8 cellular contexts compared by ENCODE assay signal in genomic region chr12:49129332-49130150, GRCh38. TPM values are rescaled to one million over a fixed set of nuclear protein-coding genes. Genes with fewer than 3 reads are reported as not detected.
A peak's percentile ranks its signal among the peaks of the same experiment; 100 is the strongest.
DNase-seq lines count a peak whose midpoint lies in the region; ATAC-seq and TF ChIP-seq lines count a peak whose summit lies in the region.

No MANE protein-coding gene starts in this region.

- H3K4me3 ChIP-seq in Caco-2 (ENCODE audit: low read depth, low read length) (peak overlapping the region; percentile 88), RWPE2 (ENCODE audit: severe bottlenecking) (peak overlapping the region; percentile 91), epithelial cell of esophagus (ENCODE audit: low read length) (peak overlapping the region; percentile 97), osteoblast (ENCODE audit: insufficient read depth, low read length) (peak overlapping the region; percentile 98)

- BruUV-seq in Caco-2 (replicated peaks; lab: Mats Ljungman, UMichigan) = no TSS peak

- CTCF ChIA-PET in Caco-2 (lab: Charles Lee) = interaction anchor here (0.6 to 4.1 kb wide), 8 partner anchors 8 to 82 kb away, joined by 3 to 43 read pairs (median 8); partner anchors contain the start of gene LMBR1L

- H3K36me3 Mint-ChIP-seq in Caco-2 (ENCODE audit: insufficient read depth, unreplicated experiment) = peaks cover 60% of the 10 kb centered on the region

- H3K36me3 ChIP-seq in Caco-2 (ENCODE audit: control insufficient read depth, insufficient read depth, low read length) (peaks cover 3% of the 10 kb centered on the region; the same call in 1 of the 2 replicates), RWPE2 (ENCODE audit: low read depth) (peaks cover 42% of the 10 kb centered on the region), osteoblast (ENCODE audit: insufficient read depth, low read length) (peaks cover 29% of the 10 kb centered on the region)

- POLR2A ChIA-PET in Caco-2 (lab: Charles Lee) = interaction anchor here (1.1 to 3.4 kb wide), 5 partner anchors 8 to 60 kb away, joined by 6 to 24 read pairs (median 8); partner anchors contain the start of genes LMBR1L, RHEBL1 and TUBA1A

- H3K79me2 ChIP-seq in osteoblast (ENCODE audit: insufficient read depth, low read length) = peaks cover 45% of the 10 kb centered on the region

- peaks cover 10% of the 10 kb centered on the region for H3K4me1 Mint-ChIP-seq in Caco-2 (ENCODE audit: low read depth, unreplicated experiment)

- H3K27ac Mint-ChIP-seq in Caco-2 (ENCODE audit: unreplicated experiment) = peak overlapping the region; percentile 99

- peak overlapping the region; percentile 74 for H3K4me3 Mint-ChIP-seq in Caco-2 (ENCODE audit: unreplicated experiment)

- no peak overlapping the region for H2AFZ ChIP-seq in osteoblast (ENCODE audit: low read length)

- H3K9me3 Mint-ChIP-seq in Caco-2 (ENCODE audit: unreplicated experiment) = no peaks in the 10 kb centered on the region

- H3K4me1 ChIP-seq in Caco-2 = peaks cover 8% of the 10 kb centered on the region
- H3K4me1 ChIP-seq in RWPE2 (ENCODE audit: insufficient read depth, poor library complexity, severe bottlenecking) = no peaks in the 10 kb centered on the region
- H3K4me1 ChIP-seq in osteoblast (ENCODE audit: insufficient read depth, low read length) = peaks cover 34% of the 10 kb centered on the region

- H4K20me1 ChIP-seq in osteoblast (ENCODE audit: insufficient read depth, low read length) = peaks cover 26% of the 10 kb centered on the region

- no peak for DNase-seq in Caco-2
- no peak for DNase-seq in RWPE2 (ENCODE audit: low spot score)
- no peak for DNase-seq in epithelial cell of esophagus (ENCODE audit: low read depth)
- no peak for DNase-seq in osteoblast (ENCODE audit: insufficient read length, low spot score, missing footprints)
- DNase-seq in A172 (ENCODE audit: low spot score) = no peak
- DNase-seq in mucosa of gallbladder (ENCODE audit: low spot score) = no peak
- DNase-seq in NCI-H345 treated with DMSO at 0.1 percent for 48 hours (lab: John Stamatoyannopoulos, UW; ENCODE audit: unreplicated experiment) = no peak

- H3K27me3 ChIP-seq in Caco-2 (replicated peaks; ENCODE audit: control insufficient read depth, insufficient read depth, low read length) = no peaks in the 10 kb centered on the region
- no peaks in the 10 kb centered on the region for H3K27me3 ChIP-seq in RWPE2 (ENCODE audit: insufficient read depth, poor library complexity, severe bottlenecking)
- no peaks in the 10 kb centered on the region for H3K27me3 ChIP-seq in osteoblast (ENCODE audit: insufficient read depth, low read length)

- peak overlapping the region; percentile 97 for H3K4me2 ChIP-seq in osteoblast (ENCODE audit: insufficient read depth, low read length)

- no peaks in the 10 kb centered on the region for H3K27me3 Mint-ChIP-seq in Caco-2 (ENCODE audit: insufficient read depth, unreplicated experiment)

- intact Hi-C loops in Caco-2 (cut with micrococcal nuclease; ENCODE audit: unreplicated experiment) = loop anchor here (1.0 kb wide), 2 partner anchors 19 to 60 kb away; partner anchors contain the start of genes LMBR1L and RHEBL1

- no peaks in the 10 kb centered on the region for H3K9me3 ChIP-seq in Caco-2
- H3K9me3 ChIP-seq in RWPE2 (ENCODE audit: severe bottlenecking) = no peaks in the 10 kb centered on the region
- H3K9me3 ChIP-seq in osteoblast (ENCODE audit: low read depth, low read length) = no peaks in the 10 kb centered on the region

- ATAC-seq in RWPE2 (ENCODE audit: low read depth) = no peak
- ATAC-seq in HG02884 (IDR thresholded peaks at IDR 0.05; ENCODE audit: unreplicated experiment) = no peak

- H3K27ac ChIP-seq in RWPE2 (ENCODE audit: poor library complexity, severe bottlenecking) (peak overlapping the region; percentile 96), osteoblast (ENCODE audit: low read depth, low read length) (peak overlapping the region; percentile 100)

- TF ChIP-seq CTCF in Caco-2 (IDR thresholded peaks at IDR 0.05; ENCODE audit: insufficient read depth in 1 of 2, low read depth in 1 of 2, low read length in 1 of 2, severe bottlenecking in 1 of 2, unreplicated experiment in 1 of 2) (no peak), RWPE2 (IDR thresholded peaks at IDR 0.05; ENCODE audit: poor library complexity, severe bottlenecking) (no peak), epithelial cell of esophagus (IDR thresholded peaks at IDR 0.05; ENCODE audit: insufficient read depth, low read depth, low read length, missing control alignments) (no peak), osteoblast (IDR thresholded peaks at IDR 0.05; ENCODE audit: extremely low read depth, low read depth, low read length) (no peak)

RNA-seq across cellular contexts. Expression of gene TUBA1B, which starts 1.7 kb away (rescaled TPM):
- total RNA-seq in Caco-2 (2022) = 1,866 and 1,882 TPM in 2 replicates
- 578 and 616 TPM in 2 replicates for total RNA-seq in osteoblast
- 2,613 and 2,957 TPM in 2 replicates for total RNA-seq in A172 (2014; rRNA removed; shearing (Covaris generic))
- total RNA-seq in mucosa of gallbladder = 361 TPM

RNA-seq across cellular contexts. Expression of gene LMBR1L, which starts 18.9 kb away (rescaled TPM):
- total RNA-seq in Caco-2 (2022) (43.1 and 43.9 TPM in 2 replicates), osteoblast (57.2 and 60.4 TPM in 2 replicates), mucosa of gallbladder (53.1 TPM)
- total RNA-seq in A172 (2014; rRNA removed; shearing (Covaris generic)) = 16.4 and 21.4 TPM in 2 replicates

RNA-seq across cellular contexts. Expression of gene DHH, which starts 34.9 kb away (rescaled TPM):
- 0.16 TPM in 1 of 2 replicates, not detected in the other for total RNA-seq in Caco-2 (2022)
- total RNA-seq in osteoblast = under 0.01 TPM in 1 of 2 replicates, not detected in the other
- total RNA-seq in A172 (2014; rRNA removed; shearing (Covaris generic)) = not detected in 2 replicates
- 1.5 TPM for total RNA-seq in mucosa of gallbladder

RNA-seq across cellular contexts. Expression of gene TUBA1A, which starts 59.3 kb away (rescaled TPM):
- total RNA-seq in Caco-2 (2022) (8.5 and 9.1 TPM in 2 replicates), osteoblast (478 and 491 TPM in 2 replicates), mucosa of gallbladder (155 TPM)
- 884 and 1,296 TPM in 2 replicates for total RNA-seq in A172 (2014; rRNA removed; shearing (Covaris generic))

RNA-seq across cellular contexts. Expression of gene RHEBL1, which starts 59.8 kb away (rescaled TPM):
- 2.5 and 2.6 TPM in 2 replicates for total RNA-seq in Caco-2 (2022)
- 0.72 and 0.88 TPM in 2 replicates for total RNA-seq in osteoblast
- 1.2 and 8.0 TPM in 2 replicates for total RNA-seq in A172 (2014; rRNA removed; shearing (Covaris generic))
- total RNA-seq in mucosa of gallbladder = 0.29 TPM
